In genomic region chr2:46296840-46297545, GRCh38 we compare ENCODE assay signal across 8 cellular contexts. TPM values are rescaled to one million over a fixed set of nuclear protein-coding genes. Genes with fewer than 3 reads are reported as not detected.
DNase-seq lines count a peak whose midpoint lies in the region; ATAC-seq, FAIRE-seq and TF ChIP-seq lines count a peak whose summit lies in the region.

EPAS1 (plus strand) TSS chr2:46297407; CDS start chr2:46297912, 505 bp downstream.

- peak in 1 of 11 experiments; percentile 13 for TF ChIP-seq CTCF in spleen (IDR thresholded peaks at IDR 0.05 in 8 of 11, conservative IDR thresholded peaks at IDR 0.05 in 3 of 11)

- TF ChIP-seq POLR2A in GM12891 (IDR thresholded peaks at IDR 0.05; ENCODE audit: low read depth, low read length): no peak
- TF ChIP-seq POLR2A in spleen (IDR thresholded peaks at IDR 0.05): peak; percentile 35 to 91 (median 57)

- 0 to 1% (median 0%) methylated on average over 16 to 94 of the region's 94 CpGs for WGBS in spleen, 5 donors

- H3K36me3 ChIP-seq in spleen: no peaks in the 10 kb centered on the region

- peaks cover 5 to 62% (median 38%) of the 10 kb centered on the region in 6 donors for H3K4me1 ChIP-seq in spleen

- H3K27me3 ChIP-seq in spleen (replicated peaks in 1 of 7): peaks cover 0 to 67% (median 27%) of the 10 kb centered on the region in 7 donors

- ATAC-seq in HG02623 (IDR thresholded peaks at IDR 0.05; ENCODE audit: unreplicated experiment): peak; percentile 84
- ATAC-seq in activated CD4-positive, CD25-positive, alpha-beta regulatory T cell treated with anti-CD3 and anti-CD28 coated beads, Interleukin-2, amount 50 U/mL, for 24 hours: peak; percentile 88 to 89

- H3K9me3 ChIP-seq in spleen: no peaks in the 10 kb centered on the region

- peak within 1 kb of the TSS; percentile 81 to 96 (median 93) for H3K27ac ChIP-seq in spleen

- intact Hi-C loops in spleen (cut with DNase I; ENCODE audit: low total_unique reads): no loop called here

- H3K4me3 ChIP-seq in spleen: peak within 1 kb of the TSS; percentile 53 to 93 (median 78)

- DNase-seq in GM12891 (ENCODE audit: insufficient read length, low spot score) (peak; percentile 95), NCI-H1694 treated with DMSO at 0.1 percent for 48 hours (lab: John Stamatoyannopoulos, UW) (peak; percentile 28), inferior parietal cortex (ENCODE audit: extremely low spot score) (peak; percentile 57), spleen (peak; percentile 97), GF-D8 (lab: John Stamatoyannopoulos, UW) (no peak)
- DNase-seq in central memory CD4-positive, alpha-beta T cell: peak; percentile 73

- peak; percentile 87 for FAIRE-seq in GM12891 (lab: Jason Lieb, UNC)

TF ChIP-seq in GM12891, 5 proteins besides CTCF, POLR2A, EP300 and RAD21:
- TF ChIP-seq POLR2AphosphoS5 (IDR thresholded peaks at IDR 0.05; ENCODE audit: low read depth, low read length) (no peak), PAX5 (IDR thresholded peaks at IDR 0.05; ENCODE audit: insufficient read depth, low read length, severe bottlenecking) (no peak), TAF1 (IDR thresholded peaks at IDR 0.05; ENCODE audit: low read depth, low read length) (no peak), SPI1 (IDR thresholded peaks at IDR 0.05; ENCODE audit: low read depth, low read length) (no peak)

RNA-seq across cellular contexts. Expression of gene EPAS1, which starts in this region (rescaled TPM):
- polyA plus RNA-seq in GM12891 (2012; ENCODE audit: low read depth, missing spikeins): 0.14 TPM
- total RNA-seq in spleen: 100 to 1,000 TPM; 145 to 330 (median 233) TPM
- polyA plus RNA-seq in spleen: 10 to 100 TPM; 30.5 to 58.1 (median 38.5) TPM
